ENCODE assay signal across 9 cellular contexts in the genomic region with DNA sequence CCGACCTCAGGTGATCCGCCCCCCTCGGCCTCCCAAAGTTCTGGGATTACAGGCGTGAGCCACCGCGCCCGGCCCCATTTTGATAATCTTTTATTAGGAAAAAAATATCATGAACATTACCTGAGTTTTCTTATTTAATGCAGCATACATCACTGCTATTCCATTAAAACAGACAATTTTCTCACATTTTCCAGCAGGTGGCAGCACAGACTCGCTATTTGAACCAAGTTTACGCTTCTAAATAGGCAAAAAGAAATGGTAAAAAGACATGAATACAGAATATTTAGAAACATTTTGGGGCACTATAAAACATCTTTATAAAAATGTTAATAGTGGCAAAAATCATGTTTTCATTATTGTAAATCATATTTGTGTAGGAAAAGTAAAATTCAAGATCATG.
A peak's percentile ranks its signal among the peaks of the same experiment; 100 is the strongest.
DNase-seq lines count a peak whose midpoint lies in the region; ATAC-seq and TF ChIP-seq lines count a peak whose summit lies in the region.
"Had no signal": no experiment of that assay in that cellular context is flagged by ENCODE, and none has a peak within 500 bp of the region (broad histone marks: within the 10 kb centered on the region; RNA-seq: fewer than 3 reads in every experiment).

No MANE protein-coding gene starts in this region.

- no peak overlapping the region for H3K4me3 Mint-ChIP-seq in activated CD4-positive, alpha-beta T cell treated with anti-CD3 and anti-CD28 coated beads, Interleukin-2, amount 10 ng/mL, durations not matched to agents 7 days and 5 days
- H3K4me3 Mint-ChIP-seq: activated naive CD8-positive, alpha-beta T cell had no signal

- DNase-seq in NCI-H510A treated with DMSO at 0.1 percent for 48 hours (lab: John Stamatoyannopoulos, UW): peak; percentile 60
- DNase-seq in NCI-H510A (lab: John Stamatoyannopoulos, UW): no peak
- DNase-seq in GM23248: peak; percentile 49
- peak; percentile 20 for DNase-seq in NCI-H1417 treated with DMSO at 0.1 percent for 48 hours (lab: John Stamatoyannopoulos, UW)
- DNase-seq in activated CD4-positive, alpha-beta T cell treated with anti-CD3 and anti-CD28 coated beads, Interleukin-2, amount 10 ng/mL, durations not matched to agents 7 days and 5 days: peak; percentile 50
- DNase-seq in foreskin keratinocyte: peak; percentile 14 to 45
- no peak for DNase-seq in sigmoid colon
- DNase-seq in ureter (ENCODE audit: low spot score): no peak

- in situ Hi-C loops in GM23248 (cut with MboI): no loop called here

- ATAC-seq in foreskin keratinocyte: peak; percentile 71

- TF ChIP-seq POLR2A in sigmoid colon (IDR thresholded peaks at IDR 0.05): no peak

- POLR2A ChIA-PET in activated CD4-positive, alpha-beta T cell treated with anti-CD3 and anti-CD28 coated beads, Interleukin-2, amount 10 ng/mL, durations not matched to agents 7 days and 5 days (lab: Charles Lee): no interaction called here

- no peak overlapping the region for H3K9ac ChIP-seq in GM23248

- no peak overlapping the region for H3K4me3 ChIP-seq in GM23248
- H3K4me3 ChIP-seq in sigmoid colon: no peak overlapping the region

- 1 to 2% methylated on average over 9 of the region's 9 CpGs for whole genome bisulfite sequencing in GM23248 (ENCODE audit: low coverage in 1 of 2, low lambda C conversion rate in 2 of 2, missing lambda C conversion rate in 2 of 2), 2 experiments
- 15 to 25% methylated on average over 9 of the region's 9 CpGs for WGBS in sigmoid colon, 2 donors

- no peaks in the 10 kb centered on the region for H3K9me2 ChIP-seq in GM23248 (ENCODE audit: insufficient read depth)

- H3K27me3 ChIP-seq in GM23248 (replicated peaks; ENCODE audit: insufficient read depth): no peaks in the 10 kb centered on the region
- H3K27me3 ChIP-seq in foreskin keratinocyte: no peaks in the 10 kb centered on the region
- H3K27me3 ChIP-seq in sigmoid colon: no peaks in the 10 kb centered on the region

- no peaks in the 10 kb centered on the region for H3K36me3 ChIP-seq in GM23248 (ENCODE audit: low read depth)
- no peaks in the 10 kb centered on the region for H3K36me3 ChIP-seq in sigmoid colon

- no peaks in the 10 kb centered on the region for H3K4me1 Mint-ChIP-seq in activated CD4-positive, alpha-beta T cell treated with anti-CD3 and anti-CD28 coated beads, Interleukin-2, amount 10 ng/mL, durations not matched to agents 7 days and 5 days

- H3K9me3 Mint-ChIP-seq in activated CD4-positive, alpha-beta T cell treated with anti-CD3 and anti-CD28 coated beads, Interleukin-2, amount 10 ng/mL, durations not matched to agents 7 days and 5 days: no peaks in the 10 kb centered on the region

- H3F3A ChIP-seq in GM23248 (ENCODE audit: insufficient read depth): no peaks in the 10 kb centered on the region

- no peak overlapping the region for H3K4me2 ChIP-seq in GM23248 (ENCODE audit: unreplicated experiment)

- H3K27ac ChIP-seq in GM23248 (no peak overlapping the region), foreskin keratinocyte (no peak overlapping the region), sigmoid colon (no peak overlapping the region)

- TF ChIP-seq CTCF in foreskin keratinocyte (conservative IDR thresholded peaks at IDR 0.05) (peak; percentile 80), sigmoid colon (IDR thresholded peaks at IDR 0.05) (peak; percentile 25 to 54 (median 46))

- H3K9me3 ChIP-seq in GM23248 (ENCODE audit: low read depth): no peaks in the 10 kb centered on the region
- no peaks in the 10 kb centered on the region for H3K9me3 ChIP-seq in sigmoid colon

- H2AFZ ChIP-seq in GM23248: no peak overlapping the region

- no peak for TF ChIP-seq EP300 in sigmoid colon (IDR thresholded peaks at IDR 0.05)

- H3K79me2 ChIP-seq in GM23248 (ENCODE audit: insufficient read depth): no peaks in the 10 kb centered on the region

- no peak overlapping the region for H3K27ac Mint-ChIP-seq in activated CD4-positive, alpha-beta T cell treated with anti-CD3 and anti-CD28 coated beads, Interleukin-2, amount 10 ng/mL, durations not matched to agents 7 days and 5 days
- H3K27ac Mint-ChIP-seq: activated naive CD8-positive, alpha-beta T cell had no signal

- intact Hi-C loops in sigmoid colon (cut with DNase I): loop anchor here (1.0 kb wide), 1 partner anchor 910 kb away; no protein-coding TSS in a partner anchor

- H4K20me1 ChIP-seq in GM23248 (ENCODE audit: insufficient read depth): no peaks in the 10 kb centered on the region

- CTCF ChIA-PET in activated CD4-positive, alpha-beta T cell treated with anti-CD3 and anti-CD28 coated beads, Interleukin-2, amount 10 ng/mL, durations not matched to agents 7 days and 5 days (lab: Charles Lee): no interaction called here

- H3K27me3 Mint-ChIP-seq in activated CD4-positive, alpha-beta T cell treated with anti-CD3 and anti-CD28 coated beads, Interleukin-2, amount 10 ng/mL, durations not matched to agents 7 days and 5 days: no peaks in the 10 kb centered on the region
- H3K27me3 Mint-ChIP-seq: activated naive CD8-positive, alpha-beta T cell had no signal

- H3K36me3 Mint-ChIP-seq in activated CD4-positive, alpha-beta T cell treated with anti-CD3 and anti-CD28 coated beads, Interleukin-2, amount 10 ng/mL, durations not matched to agents 7 days and 5 days (ENCODE audit: low read depth): no peaks in the 10 kb centered on the region
- H3K36me3 Mint-ChIP-seq: activated naive CD8-positive, alpha-beta T cell had no signal

- no peaks in the 10 kb centered on the region for H3K4me1 ChIP-seq in GM23248 (ENCODE audit: insufficient read depth)
- H3K4me1 ChIP-seq in foreskin keratinocyte: no peaks in the 10 kb centered on the region
- H3K4me1 ChIP-seq in sigmoid colon: no peaks in the 10 kb centered on the region

Comparison
In these comparisons a context has a peak if more than half of its experiments do, and no peak if none do; other contexts are left out.
1. DNase-seq: peak in NCI-H510A treated with DMSO at 0.1 percent for 48 hours (single experiment), GM23248 (single experiment), NCI-H1417 treated with DMSO at 0.1 percent for 48 hours (single experiment), activated CD4-positive, alpha-beta T cell treated with anti-CD3 and anti-CD28 coated beads, Interleukin-2, amount 10 ng/mL, durations not matched to agents 7 days and 5 days (single experiment) and foreskin keratinocyte (2 of 2); none in NCI-H510A (single experiment), sigmoid colon (single experiment) and ureter (single experiment).